6 cellular contexts compared by ENCODE assay signal in the genomic region with DNA sequence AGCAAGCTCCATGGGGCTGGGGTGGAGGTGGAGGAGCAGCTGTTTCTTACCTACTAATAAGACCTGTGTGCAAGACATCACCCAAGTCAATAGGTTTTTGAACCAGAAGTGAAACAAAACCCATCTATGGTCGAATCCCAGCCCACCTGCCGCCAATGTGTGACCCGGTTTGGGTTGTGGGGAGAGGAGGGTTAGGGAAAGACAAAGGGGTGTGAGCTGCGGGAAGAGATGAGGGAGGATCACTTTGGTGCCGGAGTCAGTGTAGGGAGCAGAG. TPM values are rescaled to one million over a fixed set of nuclear protein-coding genes. Genes with fewer than 3 reads are reported as not detected.
DNase-seq lines count a peak whose midpoint lies in the region; ATAC-seq and TF ChIP-seq lines count a peak whose summit lies in the region.

No MANE protein-coding gene starts in this region.

- no peak for TF ChIP-seq CTCF in neural cell (IDR thresholded peaks at IDR 0.05; ENCODE audit: poor library complexity, severe bottlenecking)

- H3K9me3 Mint-ChIP-seq in activated naive CD8-positive, alpha-beta T cell treated with anti-CD3 and anti-CD28 coated beads for 36 hours, result no peaks in the 10 kb centered on the region

- no peak for TF ChIP-seq EP300 in neural cell (conservative IDR thresholded peaks at IDR 0.05; ENCODE audit: poor library complexity, severe bottlenecking)

- TF ChIP-seq POLR2A in GM19099 (IDR thresholded peaks at IDR 0.05; ENCODE audit: extremely low read depth, insufficient read length, low read depth), result peak; percentile 20

- in situ Hi-C loops in ACHN (cut with HindIII; ENCODE audit: low pct_ligation_motif_present, low pct_unique_long_range_greater_than_20kb, low sequenced_read_pairs), result no loop called here

- peak overlapping the region; percentile 37 for H3K27ac ChIP-seq in neural cell (ENCODE audit: low read length)

- no peaks in the 10 kb centered on the region for H3K27me3 Mint-ChIP-seq in activated naive CD8-positive, alpha-beta T cell treated with anti-CD3 and anti-CD28 coated beads for 36 hours

- H3K27ac Mint-ChIP-seq in activated naive CD8-positive, alpha-beta T cell treated with anti-CD3 and anti-CD28 coated beads for 36 hours, result peak overlapping the region; percentile 97

- H3K36me3 ChIP-seq in neural cell (ENCODE audit: insufficient read depth, low read length), result peaks cover 5% of the 10 kb centered on the region

- peak overlapping the region; percentile 78 for H3K4me2 ChIP-seq in neural cell (ENCODE audit: low read length)

- peaks cover 23% of the 10 kb centered on the region for H3K4me1 Mint-ChIP-seq in activated naive CD8-positive, alpha-beta T cell treated with anti-CD3 and anti-CD28 coated beads for 36 hours

- H3K4me3 ChIP-seq in neural cell (ENCODE audit: low read length), result peak overlapping the region; percentile 71

- H4K20me1 ChIP-seq in neural cell (ENCODE audit: insufficient read depth), result no peaks in the 10 kb centered on the region

- H3K27me3 ChIP-seq in neural cell (ENCODE audit: insufficient read depth, low read depth, low read length), result no peaks in the 10 kb centered on the region

- peak overlapping the region; percentile 8 for H2AFZ ChIP-seq in neural cell (ENCODE audit: low read depth, low read length)

- no peaks in the 10 kb centered on the region for H3F3A ChIP-seq in neural cell (ENCODE audit: insufficient read depth, low read length, poor library complexity, severe bottlenecking)

- H3K4me3 Mint-ChIP-seq in activated naive CD8-positive, alpha-beta T cell treated with anti-CD3 and anti-CD28 coated beads for 36 hours, result peak overlapping the region; percentile 91

- H3K9me3 ChIP-seq in neural cell (ENCODE audit: low read length), result no peaks in the 10 kb centered on the region

- H3K9ac ChIP-seq in neural cell (ENCODE audit: low read length), result peak overlapping the region; percentile 67

- no peaks in the 10 kb centered on the region for H3K9me2 ChIP-seq in neural cell (ENCODE audit: insufficient read depth, low read length)

- DNase-seq in activated naive CD8-positive, alpha-beta T cell treated with anti-CD3 and anti-CD28 coated beads for 36 hours, result no peak
- no peak for DNase-seq in NOMO-1 (lab: John Stamatoyannopoulos, UW; ENCODE audit: unreplicated experiment in 2 of 2)
- DNase-seq in ACHN, result no peak

- no peaks in the 10 kb centered on the region for H3K79me2 ChIP-seq in neural cell (replicated peaks; ENCODE audit: insufficient read depth, low read length)

- ATAC-seq in HG03432 (IDR thresholded peaks at IDR 0.05; ENCODE audit: unreplicated experiment), result no peak

- H3K36me3 Mint-ChIP-seq in activated naive CD8-positive, alpha-beta T cell treated with anti-CD3 and anti-CD28 coated beads for 36 hours, result peaks cover 24% of the 10 kb centered on the region

- no peak for TF ChIP-seq RAD21 in neural cell (conservative IDR thresholded peaks at IDR 0.05)

TF ChIP-seq in neural cell, 6 proteins besides CTCF, POLR2A, EP300 and RAD21:
- TF ChIP-seq, protein P1, sequence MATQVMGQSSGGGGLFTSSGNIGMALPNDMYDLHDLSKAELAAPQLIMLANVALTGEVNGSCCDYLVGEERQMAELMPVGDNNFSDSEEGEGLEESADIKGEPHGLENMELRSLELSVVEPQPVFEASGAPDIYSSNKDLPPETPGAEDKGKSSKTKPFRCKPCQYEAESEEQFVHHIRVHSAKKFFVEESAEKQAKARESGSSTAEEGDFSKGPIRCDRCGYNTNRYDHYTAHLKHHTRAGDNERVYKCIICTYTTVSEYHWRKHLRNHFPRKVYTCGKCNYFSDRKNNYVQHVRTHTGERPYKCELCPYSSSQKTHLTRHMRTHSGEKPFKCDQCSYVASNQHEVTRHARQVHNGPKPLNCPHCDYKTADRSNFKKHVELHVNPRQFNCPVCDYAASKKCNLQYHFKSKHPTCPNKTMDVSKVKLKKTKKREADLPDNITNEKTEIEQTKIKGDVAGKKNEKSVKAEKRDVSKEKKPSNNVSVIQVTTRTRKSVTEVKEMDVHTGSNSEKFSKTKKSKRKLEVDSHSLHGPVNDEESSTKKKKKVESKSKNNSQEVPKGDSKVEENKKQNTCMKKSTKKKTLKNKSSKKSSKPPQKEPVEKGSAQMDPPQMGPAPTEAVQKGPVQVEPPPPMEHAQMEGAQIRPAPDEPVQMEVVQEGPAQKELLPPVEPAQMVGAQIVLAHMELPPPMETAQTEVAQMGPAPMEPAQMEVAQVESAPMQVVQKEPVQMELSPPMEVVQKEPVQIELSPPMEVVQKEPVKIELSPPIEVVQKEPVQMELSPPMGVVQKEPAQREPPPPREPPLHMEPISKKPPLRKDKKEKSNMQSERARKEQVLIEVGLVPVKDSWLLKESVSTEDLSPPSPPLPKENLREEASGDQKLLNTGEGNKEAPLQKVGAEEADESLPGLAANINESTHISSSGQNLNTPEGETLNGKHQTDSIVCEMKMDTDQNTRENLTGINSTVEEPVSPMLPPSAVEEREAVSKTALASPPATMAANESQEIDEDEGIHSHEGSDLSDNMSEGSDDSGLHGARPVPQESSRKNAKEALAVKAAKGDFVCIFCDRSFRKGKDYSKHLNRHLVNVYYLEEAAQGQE (IDR thresholded peaks at IDR 0.05; ENCODE audit: borderline replicate concordance), result no peak
- TF ChIP-seq POLR2AphosphoS5 (IDR thresholded peaks at IDR 0.05) (no peak), EZH2 (IDR thresholded peaks at IDR 0.05; ENCODE audit: borderline replicate concordance, insufficient read depth, low read length, poor library complexity, severe bottlenecking) (no peak), TAF1 (IDR thresholded peaks at IDR 0.05; ENCODE audit: low read depth) (no peak), MXI1 (conservative IDR thresholded peaks at IDR 0.05; ENCODE audit: poor library complexity, severe bottlenecking) (no peak), SMC3 (conservative IDR thresholded peaks at IDR 0.05; ENCODE audit: poor library complexity) (no peak)
TF ChIP-seq in neural cell: peak in this region for 0.

RNA-seq across cellular contexts. Expression of a gene that starts 0.6 kb away (rescaled TPM):
- 10 to 100 TPM; 23.7 to 28.4 TPM for total RNA-seq in activated naive CD8-positive, alpha-beta T cell treated with anti-CD3 and anti-CD28 coated beads for 36 hours
- polyA plus RNA-seq in neural cell, result 77.1 and 115 TPM in 2 replicates
- 19.5 and 20.6 TPM in 2 replicates for polyA minus RNA-seq in neural cell

RNA-seq across cellular contexts. Expression of a gene that starts 8.9 kb away (rescaled TPM):
- 1 to 10 TPM; 8.2 to 9.6 TPM for total RNA-seq in activated naive CD8-positive, alpha-beta T cell treated with anti-CD3 and anti-CD28 coated beads for 36 hours
- 7.5 and 8.1 TPM in 2 replicates for polyA plus RNA-seq in neural cell
- polyA minus RNA-seq in neural cell, result 3.2 and 4.4 TPM in 2 replicates

RNA-seq across cellular contexts. Expression of a gene that starts 16.1 kb away (rescaled TPM):
- total RNA-seq in activated naive CD8-positive, alpha-beta T cell treated with anti-CD3 and anti-CD28 coated beads for 36 hours, result 10 to 100 TPM; 53.3 to 54.7 TPM
- polyA plus RNA-seq in neural cell, result 18.4 and 31.2 TPM in 2 replicates
- polyA minus RNA-seq in neural cell, result 32.4 and 34.2 TPM in 2 replicates

RNA-seq across cellular contexts. Expression of a gene that starts 36.1 kb away (rescaled TPM):
- 10 to 100 TPM; 72.6 to 76.4 TPM for total RNA-seq in activated naive CD8-positive, alpha-beta T cell treated with anti-CD3 and anti-CD28 coated beads for 36 hours
- polyA plus RNA-seq in neural cell, result 51.6 and 63.5 TPM in 2 replicates
- polyA minus RNA-seq in neural cell, result 44.3 and 50.6 TPM in 2 replicates

RNA-seq across cellular contexts. Expression of a gene that starts 41.3 kb away (rescaled TPM):
- total RNA-seq in activated naive CD8-positive, alpha-beta T cell treated with anti-CD3 and anti-CD28 coated beads for 36 hours, result 10 to 100 TPM; 71.8 to 73.2 TPM
- polyA plus RNA-seq in neural cell, result 12.2 and 12.3 TPM in 2 replicates
- polyA minus RNA-seq in neural cell, result 10.5 and 13.9 TPM in 2 replicates
